ENCODE assay signal across 10 cellular contexts in genomic region chr3:167691366-167691765, GRCh38. TPM values are rescaled to one million over a fixed set of nuclear protein-coding genes. Genes with fewer than 3 reads are reported as not detected.
A peak's percentile ranks its signal among the peaks of the same experiment; 100 is the strongest.
DNase-seq lines count a peak whose midpoint lies in the region; ATAC-seq, FAIRE-seq and TF ChIP-seq lines count a peak whose summit lies in the region.
"Had no signal": no experiment of that assay in that cellular context is flagged by ENCODE, and none has a peak within 500 bp of the region (broad histone marks: within the 10 kb centered on the region; RNA-seq: fewer than 3 reads in every experiment).

No MANE protein-coding gene starts in this region.

- in situ Hi-C loops in KBM-7 (cut with MboI; ENCODE audit: low pct_unique_long_range_greater_than_20kb, low sequenced_read_pairs), result no loop called here
- in situ Hi-C loops in gastrocnemius medialis (cut with MboI; ENCODE audit: low sequenced_read_pairs in 4 of 4), result loop anchor here in 1 of 4 donors (25.0 kb wide), 1 partner anchor 304 kb away; the partner anchor contains the start of gene ZBBX

- peaks cover 0 to 41% of the 10 kb centered on the region in 2 donors for H3K36me3 ChIP-seq in gastrocnemius medialis

- no peaks in the 10 kb centered on the region for H3K4me1 ChIP-seq in gastrocnemius medialis
- H3K4me1 ChIP-seq: parathyroid adenoma had no signal

- no peaks in the 10 kb centered on the region for H3K27me3 Mint-ChIP-seq in activated naive CD8-positive, alpha-beta T cell treated with anti-CD3 and anti-CD28 coated beads for 36 hours

- TF ChIP-seq POLR2A in GM12891 (IDR thresholded peaks at IDR 0.05; ENCODE audit: low read depth, low read length) (no peak), gastrocnemius medialis (IDR thresholded peaks at IDR 0.05) (no peak)

- peak; percentile 85 for FAIRE-seq in GM12891 (lab: Jason Lieb, UNC)
- FAIRE-seq: H1 had no signal

- no peaks in the 10 kb centered on the region for H3K27me3 ChIP-seq in gastrocnemius medialis

- H3K9me3 Mint-ChIP-seq in activated naive CD8-positive, alpha-beta T cell treated with anti-CD3 and anti-CD28 coated beads for 36 hours, result no peaks in the 10 kb centered on the region

- ATAC-seq in GM21515 (IDR thresholded peaks at IDR 0.05; ENCODE audit: unreplicated experiment) (peak; percentile 100), gastrocnemius medialis (no peak)

- H3K9me3 ChIP-seq in gastrocnemius medialis, result no peaks in the 10 kb centered on the region

- peak overlapping the region; percentile 38 for H3K27ac Mint-ChIP-seq in activated naive CD8-positive, alpha-beta T cell treated with anti-CD3 and anti-CD28 coated beads for 36 hours

- H3K4me3 ChIP-seq in gastrocnemius medialis, result no peak overlapping the region

- H3K4me3 Mint-ChIP-seq in activated naive CD8-positive, alpha-beta T cell treated with anti-CD3 and anti-CD28 coated beads for 36 hours, result no peak overlapping the region

- intact Hi-C loops in gastrocnemius medialis (cut with DNase I; ENCODE audit: low total_unique reads), result no loop called here

- no peak for TF ChIP-seq CTCF in gastrocnemius medialis (IDR thresholded peaks at IDR 0.05 in 4 of 5, conservative IDR thresholded peaks at IDR 0.05 in 1 of 5)

- H3K4me1 Mint-ChIP-seq in activated naive CD8-positive, alpha-beta T cell treated with anti-CD3 and anti-CD28 coated beads for 36 hours, result peaks cover 28% of the 10 kb centered on the region

- peak; percentile 23 for DNase-seq in GM12891 (ENCODE audit: insufficient read length, low spot score)
- DNase-seq in KBM-7, result peak; percentile 72
- DNase-seq in activated naive CD8-positive, alpha-beta T cell treated with anti-CD3 and anti-CD28 coated beads for 36 hours, result peak; percentile 26
- no peak for DNase-seq in substantia nigra (lab: John Stamatoyannopoulos, UW)
- no peak for DNase-seq in NCI-H2227 treated with DMSO at 0.1 percent for 48 hours (lab: John Stamatoyannopoulos, UW)
- DNase-seq in gastrocnemius medialis, result no peak
- DNase-seq in dermis blood vessel endothelial cell, result no peak

- H3K27ac ChIP-seq in substantia nigra (ENCODE audit: low read depth, low read length, poor library complexity, severe bottlenecking) (no peak overlapping the region), gastrocnemius medialis (no peak overlapping the region)
- H3K27ac ChIP-seq: parathyroid adenoma had no signal

- peaks cover 22% of the 10 kb centered on the region for H3K36me3 Mint-ChIP-seq in activated naive CD8-positive, alpha-beta T cell treated with anti-CD3 and anti-CD28 coated beads for 36 hours

TF ChIP-seq in GM12891, 5 proteins besides CTCF, POLR2A, EP300 and RAD21:
- TF ChIP-seq TAF1 (IDR thresholded peaks at IDR 0.05; ENCODE audit: low read depth, low read length) (no peak), SPI1 (IDR thresholded peaks at IDR 0.05; ENCODE audit: low read depth, low read length) (peak; percentile 42)

RNA-seq across cellular contexts. Expression of gene WDR49, which starts 37.6 kb away (rescaled TPM):
- not detected for polyA plus RNA-seq in GM12891 (2012; ENCODE audit: low read depth, missing spikeins)
- under 1 TPM in 1 of 2 experiments, not detected in 1; 0.31 TPM for total RNA-seq in activated naive CD8-positive, alpha-beta T cell treated with anti-CD3 and anti-CD28 coated beads for 36 hours
- 1 to 10 TPM in 1 of 4 donors, under 1 TPM in 3; 0.29 to 1.2 (median 0.68) TPM for total RNA-seq in gastrocnemius medialis
- 0.09 and 0.51 TPM in 2 replicates for total RNA-seq in dermis blood vessel endothelial cell

RNA-seq across cellular contexts. Expression of gene PDCD10, which starts 43.3 kb away (rescaled TPM):
- 59.7 TPM for polyA plus RNA-seq in GM12891 (2012; ENCODE audit: low read depth, missing spikeins)
- 10 to 100 TPM; 78.7 to 88.7 TPM for total RNA-seq in activated naive CD8-positive, alpha-beta T cell treated with anti-CD3 and anti-CD28 coated beads for 36 hours
- total RNA-seq in gastrocnemius medialis (10 to 100 TPM; 25.7 to 32.6 (median 31.6) TPM), dermis blood vessel endothelial cell (82.9 and 116 TPM in 2 replicates)

RNA-seq across cellular contexts. Expression of gene SERPINI1, which starts 44.2 kb away (rescaled TPM):
- 2.3 TPM for polyA plus RNA-seq in GM12891 (2012; ENCODE audit: low read depth, missing spikeins)
- total RNA-seq in activated naive CD8-positive, alpha-beta T cell treated with anti-CD3 and anti-CD28 coated beads for 36 hours, result 1 to 10 TPM; 1.1 to 1.2 TPM
- total RNA-seq in gastrocnemius medialis, result 1 to 10 TPM in 3 of 4 donors, under 1 TPM in 1; 0.70 to 2.7 (median 2.2) TPM
- total RNA-seq in dermis blood vessel endothelial cell, result 1.5 and 2.3 TPM in 2 replicates

Comparison
In these comparisons a context has a peak if more than half of its experiments do, and no peak if none do; other contexts are left out.
1. DNase-seq: peak in GM12891 (single experiment), KBM-7 (single experiment) and activated naive CD8-positive, alpha-beta T cell treated with anti-CD3 and anti-CD28 coated beads for 36 hours (single experiment); none in substantia nigra (0 of 49), NCI-H2227 treated with DMSO at 0.1 percent for 48 hours (single experiment), gastrocnemius medialis (0 of 2) and dermis blood vessel endothelial cell (single experiment).